In the genomic region with DNA sequence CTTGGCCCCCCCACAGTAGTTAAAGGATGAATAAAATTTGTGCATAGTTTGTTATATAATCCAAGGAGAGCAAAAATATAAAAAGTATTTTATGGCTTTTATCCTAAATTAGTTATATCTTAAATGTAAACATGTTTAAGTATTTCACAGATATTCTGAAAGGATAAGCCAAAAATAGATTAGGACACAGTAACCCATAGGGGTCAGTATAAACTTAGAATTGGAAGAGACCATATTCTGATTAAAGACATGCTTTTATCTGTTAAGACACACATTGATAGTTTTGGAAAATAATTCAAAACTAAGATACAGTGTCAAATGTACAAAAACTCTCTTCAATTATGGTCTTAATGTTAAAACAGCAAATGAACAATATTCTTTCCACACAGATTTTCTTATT, we compare ENCODE assay signal across 1 cellular context.
TF ChIP-seq lines count a peak whose summit lies in the region.

No MANE protein-coding gene starts in this region.

TF ChIP-seq in HCT116, 20 proteins besides CTCF, POLR2A, EP300 and RAD21 (continued from another document):
- TF ChIP-seq, protein P1, sequence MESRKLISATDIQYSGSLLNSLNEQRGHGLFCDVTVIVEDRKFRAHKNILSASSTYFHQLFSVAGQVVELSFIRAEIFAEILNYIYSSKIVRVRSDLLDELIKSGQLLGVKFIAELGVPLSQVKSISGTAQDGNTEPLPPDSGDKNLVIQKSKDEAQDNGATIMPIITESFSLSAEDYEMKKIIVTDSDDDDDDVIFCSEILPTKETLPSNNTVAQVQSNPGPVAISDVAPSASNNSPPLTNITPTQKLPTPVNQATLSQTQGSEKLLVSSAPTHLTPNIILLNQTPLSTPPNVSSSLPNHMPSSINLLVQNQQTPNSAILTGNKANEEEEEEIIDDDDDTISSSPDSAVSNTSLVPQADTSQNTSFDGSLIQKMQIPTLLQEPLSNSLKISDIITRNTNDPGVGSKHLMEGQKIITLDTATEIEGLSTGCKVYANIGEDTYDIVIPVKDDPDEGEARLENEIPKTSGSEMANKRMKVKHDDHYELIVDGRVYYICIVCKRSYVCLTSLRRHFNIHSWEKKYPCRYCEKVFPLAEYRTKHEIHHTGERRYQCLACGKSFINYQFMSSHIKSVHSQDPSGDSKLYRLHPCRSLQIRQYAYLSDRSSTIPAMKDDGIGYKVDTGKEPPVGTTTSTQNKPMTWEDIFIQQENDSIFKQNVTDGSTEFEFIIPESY (IDR thresholded peaks at IDR 0.05; ENCODE audit: extremely low read depth, insufficient replicate concordance, low read length): no peak
- TF ChIP-seq SRF (IDR thresholded peaks at IDR 0.05; ENCODE audit: low read depth): no peak
- TF ChIP-seq FOSL1 (IDR thresholded peaks at IDR 0.05; ENCODE audit: low read depth): no peak
- no peak for TF ChIP-seq JUND (IDR thresholded peaks at IDR 0.05)
- no peak for TF ChIP-seq CEBPB (IDR thresholded peaks at IDR 0.05; ENCODE audit: low read depth)
- TF ChIP-seq, protein P2, sequence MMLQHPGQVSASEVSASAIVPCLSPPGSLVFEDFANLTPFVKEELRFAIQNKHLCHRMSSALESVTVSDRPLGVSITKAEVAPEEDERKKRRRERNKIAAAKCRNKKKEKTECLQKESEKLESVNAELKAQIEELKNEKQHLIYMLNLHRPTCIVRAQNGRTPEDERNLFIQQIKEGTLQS (IDR thresholded peaks at IDR 0.05): no peak
- no peak for TF ChIP-seq SP1 (IDR thresholded peaks at IDR 0.05; ENCODE audit: low read depth)
- TF ChIP-seq CBX3 (IDR thresholded peaks at IDR 0.05; ENCODE audit: low read depth): no peak
- TF ChIP-seq SIN3A (IDR thresholded peaks at IDR 0.05; ENCODE audit: low read depth): no peak
- TF ChIP-seq YY1 (IDR thresholded peaks at IDR 0.05; ENCODE audit: extremely low read depth, insufficient replicate concordance, low read depth, low read length): no peak
- TF ChIP-seq POLR2AphosphoS5 (IDR thresholded peaks at IDR 0.05; ENCODE audit: low read depth, low read length): no peak
- TF ChIP-seq, protein P3, sequence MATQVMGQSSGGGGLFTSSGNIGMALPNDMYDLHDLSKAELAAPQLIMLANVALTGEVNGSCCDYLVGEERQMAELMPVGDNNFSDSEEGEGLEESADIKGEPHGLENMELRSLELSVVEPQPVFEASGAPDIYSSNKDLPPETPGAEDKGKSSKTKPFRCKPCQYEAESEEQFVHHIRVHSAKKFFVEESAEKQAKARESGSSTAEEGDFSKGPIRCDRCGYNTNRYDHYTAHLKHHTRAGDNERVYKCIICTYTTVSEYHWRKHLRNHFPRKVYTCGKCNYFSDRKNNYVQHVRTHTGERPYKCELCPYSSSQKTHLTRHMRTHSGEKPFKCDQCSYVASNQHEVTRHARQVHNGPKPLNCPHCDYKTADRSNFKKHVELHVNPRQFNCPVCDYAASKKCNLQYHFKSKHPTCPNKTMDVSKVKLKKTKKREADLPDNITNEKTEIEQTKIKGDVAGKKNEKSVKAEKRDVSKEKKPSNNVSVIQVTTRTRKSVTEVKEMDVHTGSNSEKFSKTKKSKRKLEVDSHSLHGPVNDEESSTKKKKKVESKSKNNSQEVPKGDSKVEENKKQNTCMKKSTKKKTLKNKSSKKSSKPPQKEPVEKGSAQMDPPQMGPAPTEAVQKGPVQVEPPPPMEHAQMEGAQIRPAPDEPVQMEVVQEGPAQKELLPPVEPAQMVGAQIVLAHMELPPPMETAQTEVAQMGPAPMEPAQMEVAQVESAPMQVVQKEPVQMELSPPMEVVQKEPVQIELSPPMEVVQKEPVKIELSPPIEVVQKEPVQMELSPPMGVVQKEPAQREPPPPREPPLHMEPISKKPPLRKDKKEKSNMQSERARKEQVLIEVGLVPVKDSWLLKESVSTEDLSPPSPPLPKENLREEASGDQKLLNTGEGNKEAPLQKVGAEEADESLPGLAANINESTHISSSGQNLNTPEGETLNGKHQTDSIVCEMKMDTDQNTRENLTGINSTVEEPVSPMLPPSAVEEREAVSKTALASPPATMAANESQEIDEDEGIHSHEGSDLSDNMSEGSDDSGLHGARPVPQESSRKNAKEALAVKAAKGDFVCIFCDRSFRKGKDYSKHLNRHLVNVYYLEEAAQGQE (IDR thresholded peaks at IDR 0.05; ENCODE audit: low read depth): no peak
